10 cellular contexts compared by ENCODE assay signal in the genomic region with DNA sequence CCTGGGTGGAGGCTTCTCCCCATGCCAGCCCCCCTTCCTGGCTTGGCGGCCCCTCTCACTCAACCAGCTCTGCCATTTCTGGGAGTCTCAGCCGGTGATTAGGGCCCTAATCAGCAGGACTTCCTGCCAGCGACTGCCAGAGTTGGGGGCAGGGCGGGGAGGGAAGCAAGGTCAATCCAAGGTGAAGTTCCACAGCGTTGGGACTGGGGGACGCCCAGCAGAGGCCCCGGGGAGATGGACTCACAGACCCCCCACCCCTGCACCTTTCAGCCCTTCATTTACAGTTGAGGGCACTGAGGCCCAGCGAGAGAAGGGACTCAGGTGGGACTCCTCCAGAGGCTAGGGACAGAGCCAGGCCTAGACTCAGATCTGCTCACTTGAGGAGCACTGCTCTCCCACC.
A peak's percentile ranks its signal among the peaks of the same experiment; 100 is the strongest.
DNase-seq lines count a peak whose midpoint lies in the region; ATAC-seq, FAIRE-seq and TF ChIP-seq lines count a peak whose summit lies in the region.
"Had no signal": no experiment of that assay in that cellular context is flagged by ENCODE, and none has a peak within 500 bp of the region (broad histone marks: within the 10 kb centered on the region; RNA-seq: fewer than 3 reads in every experiment).

No MANE protein-coding gene starts in this region.

- intact Hi-C loops in K562 (cut with micrococcal nuclease): no loop called here
- intact Hi-C loops in kidney (cut with DNase I): no loop called here
- intact Hi-C loops in gastrocnemius medialis (cut with DNase I; ENCODE audit: low total_unique reads): no loop called here
- intact Hi-C loops in CD4-positive, alpha-beta T cell (cut with DNase I, micrococcal nuclease): no loop called here

- 0% methylated on average over 4 of the region's 8 CpGs for WGBS in K562 (ENCODE audit: insufficient coverage, low coverage, missing lambda C conversion rate)

- H3K4me3 ChIP-seq in K562 (no peak overlapping the region), kidney (ENCODE audit: low read length in 2 of 2) (peak overlapping the region in 1 of 2 donors; percentile 93), gastrocnemius medialis (peak overlapping the region; percentile 28 to 60 (median 34))

- no peak for TF ChIP-seq RAD21 in K562 (CRISPR knock-in tag; conservative IDR thresholded peaks at IDR 0.05 in 1 of 2, IDR thresholded peaks at IDR 0.05 in 1 of 2)

- CTCF ChIA-PET in K562 (lab: Yijun Ruan, JAX; ENCODE audit: low intra/inter-chr PET ratio): no interaction called here
- CTCF ChIA-PET in CD4-positive, alpha-beta T cell (lab: Charles Lee): no interaction called here

- in situ Hi-C loops in K562 (cut with MboI): no loop called here
- in situ Hi-C loops in gastrocnemius medialis (cut with MboI; ENCODE audit: low sequenced_read_pairs in 4 of 4): no loop called here

- H3K27me3 Mint-ChIP-seq in CD4-positive, alpha-beta T cell: peaks cover 22% of the 10 kb centered on the region

- TF ChIP-seq CTCF in K562 (IDR thresholded peaks at IDR 0.05 in 2 of 3, conservative IDR thresholded peaks at IDR 0.05 in 1 of 3; ENCODE audit: insufficient read depth in 2 of 3, low read depth in 1 of 3, low read length in 3 of 3): no peak
- TF ChIP-seq CTCF in kidney (IDR thresholded peaks at IDR 0.05; ENCODE audit: borderline replicate concordance, extremely low read depth, insufficient read depth): no peak
- TF ChIP-seq CTCF in gastrocnemius medialis (IDR thresholded peaks at IDR 0.05 in 4 of 5, conservative IDR thresholded peaks at IDR 0.05 in 1 of 5): no peak
- TF ChIP-seq CTCF in CD4-positive, alpha-beta T cell (IDR thresholded peaks at IDR 0.05): no peak

- H3K36me3 ChIP-seq in K562 (ENCODE audit: control insufficient read depth, insufficient read depth, low read length): no peaks in the 10 kb centered on the region
- peaks cover 0 to 25% of the 10 kb centered on the region in 2 donors for H3K36me3 ChIP-seq in kidney (ENCODE audit: control insufficient read depth in 1 of 2, insufficient read depth in 2 of 2, low read length in 2 of 2)
- no peaks in the 10 kb centered on the region for H3K36me3 ChIP-seq in gastrocnemius medialis

- BruUV-seq in K562 (replicated peaks; lab: Mats Ljungman, UMichigan): no TSS peak

- no peak overlapping the region for H3K4me3 Mint-ChIP-seq in CD4-positive, alpha-beta T cell
- H3K4me3 Mint-ChIP-seq: B cell had no signal

- H3K36me3 Mint-ChIP-seq in CD4-positive, alpha-beta T cell (ENCODE audit: low read depth): no peaks in the 10 kb centered on the region

- POLR2A ChIA-PET in K562 (lab: Yijun Ruan, JAX): no interaction called here
- POLR2A ChIA-PET in CD4-positive, alpha-beta T cell (lab: Charles Lee): no interaction called here

- H4K20me1 ChIP-seq in K562 (replicated peaks; ENCODE audit: control insufficient read depth, insufficient read depth, low read length): no peaks in the 10 kb centered on the region

- ATAC-seq in K562 (no peak), gastrocnemius medialis (no peak), HG03097 (IDR thresholded peaks at IDR 0.05; ENCODE audit: low FRiP score, unreplicated experiment) (no peak)
- ATAC-seq in CD4-positive, alpha-beta T cell (ENCODE audit: poor library complexity): no peak

- no peak overlapping the region for H3K4me2 ChIP-seq in K562 (ENCODE audit: insufficient read depth, low read length)

- H3K9me3 ChIP-seq in K562 (replicated peaks; ENCODE audit: control insufficient read depth, insufficient read depth, low read depth, low read length): no peaks in the 10 kb centered on the region
- no peaks in the 10 kb centered on the region for H3K9me3 ChIP-seq in kidney (ENCODE audit: control insufficient read depth in 1 of 2, low read length in 2 of 2)
- H3K9me3 ChIP-seq in gastrocnemius medialis: no peaks in the 10 kb centered on the region
- H3K9me3 ChIP-seq in CD4-positive, alpha-beta T cell (ENCODE audit: control insufficient read depth, low read length): no peaks in the 10 kb centered on the region

- H3K27ac Mint-ChIP-seq in CD4-positive, alpha-beta T cell: no peak overlapping the region
- H3K27ac Mint-ChIP-seq: B cell had no signal

- H3K4me1 Mint-ChIP-seq in CD4-positive, alpha-beta T cell (ENCODE audit: low read depth): no peaks in the 10 kb centered on the region

- TF ChIP-seq POLR2A in K562 (conservative IDR thresholded peaks at IDR 0.05) (no peak), gastrocnemius medialis (IDR thresholded peaks at IDR 0.05) (no peak)

- H3K27ac ChIP-seq in K562 (ENCODE audit: extremely low read depth, low read depth, low read length): no peak overlapping the region
- H3K27ac ChIP-seq in kidney (ENCODE audit: low read depth in 2 of 2, low read length in 2 of 2): peak overlapping the region; percentile 87 to 93
- H3K27ac ChIP-seq in gastrocnemius medialis: peak overlapping the region; percentile 87 to 94 (median 89)
- H3K27ac ChIP-seq in CD4-positive, alpha-beta T cell (ENCODE audit: low read depth, low read length): no peak overlapping the region

- DNase-seq in EH (ENCODE audit: low read depth) (peak; percentile 44), K562 (ENCODE audit: extremely low read depth in 1 of 4, low spot score in 3 of 4) (peak in 1 of 4 experiments; percentile 11), kidney (peak; percentile 81), gastrocnemius medialis (no peak), superior temporal gyrus (ENCODE audit: extremely low spot score) (no peak), NCI-H2081 (lab: John Stamatoyannopoulos, UW) (no peak)
- DNase-seq in CD4-positive, alpha-beta T cell: no peak
- DNase-seq: NCI-H1436 treated with DMSO at 0.1 percent for 48 hours had no signal

- H3K9me1 ChIP-seq in K562 (ENCODE audit: control insufficient read depth, insufficient read depth, low read length): no peaks in the 10 kb centered on the region

- FAIRE-seq in K562 (lab: Jason Lieb, UNC) (no peak), kidney (lab: Jason Lieb, UNC) (no peak)

- H3K79me2 ChIP-seq in K562 (ENCODE audit: control insufficient read depth, insufficient read depth, low read length): no peaks in the 10 kb centered on the region

- no peak for TF ChIP-seq EP300 in K562 (IDR thresholded peaks at IDR 0.05; ENCODE audit: low read length)

- H3K9ac ChIP-seq in K562 (ENCODE audit: insufficient read depth in 1 of 2, low read depth in 2 of 2, low read length in 2 of 2): no peak overlapping the region; a peak in 1 of 4 replicates
- H3K9ac ChIP-seq in kidney (ENCODE audit: low read length in 2 of 2): peak overlapping the region in 1 of 2 donors; percentile 53

- H3K27me3 ChIP-seq in K562 (ENCODE audit: control insufficient read depth in 2 of 2, insufficient read depth in 2 of 2, low read length in 2 of 2) (peaks cover 0 to 34% of the 10 kb centered on the region in 2 experiments; a peak in 3 of 5 replicates), gastrocnemius medialis (no peaks in the 10 kb centered on the region)
- H3K27me3 ChIP-seq in CD4-positive, alpha-beta T cell (ENCODE audit: control insufficient read depth, insufficient read depth, low read length): no peaks in the 10 kb centered on the region

- H3K4me1 ChIP-seq in K562 (replicated peaks in 1 of 2; ENCODE audit: control insufficient read depth in 2 of 2, insufficient read depth in 2 of 2, low read length in 2 of 2): peaks cover 0 to 7% of the 10 kb centered on the region in 2 experiments; a peak in 2 of 5 replicates
- H3K4me1 ChIP-seq in kidney (ENCODE audit: control insufficient read depth in 1 of 2, insufficient read depth in 1 of 2, low read depth in 1 of 2, low read length in 2 of 2): peaks cover 58 to 85% of the 10 kb centered on the region in 2 donors
- peaks cover 64 to 70% of the 10 kb centered on the region in 2 donors for H3K4me1 ChIP-seq in gastrocnemius medialis

- H3K9me3 Mint-ChIP-seq in CD4-positive, alpha-beta T cell: no peaks in the 10 kb centered on the region

- no peak overlapping the region for H2AFZ ChIP-seq in K562 (ENCODE audit: low read depth, low read length)

TF ChIP-seq in K562, 482 proteins besides CTCF, POLR2A, EP300 and RAD21:
- peak; percentile 74; the same call in 1 of the 2 replicates for TF ChIP-seq ESRRA (IDR thresholded peaks at IDR 0.05; ENCODE audit: borderline replicate concordance, low read depth)
- no peak for TF ChIP-seq ZNF696 (CRISPR knock-in tag; conservative IDR thresholded peaks at IDR 0.05)

Comparison
In these comparisons a context has a peak if more than half of its experiments do, and no peak if none do; other contexts are left out.
1. DNase-seq: peak in EH (single experiment) and kidney (single experiment); none in gastrocnemius medialis (0 of 2), superior temporal gyrus (single experiment), NCI-H2081 (0 of 2) and CD4-positive, alpha-beta T cell (0 of 10).
2. H3K27ac ChIP-seq: peak in kidney (2 of 2) and gastrocnemius medialis (4 of 4); none in K562 (single experiment) and CD4-positive, alpha-beta T cell (single experiment).